3 cellular contexts compared by ENCODE assay signal in genomic region chr13:109802936-109803335, GRCh38.
TF ChIP-seq lines count a peak whose summit lies in the region.

No MANE protein-coding gene starts in this region.

TF ChIP-seq in A549, 52 proteins besides CTCF, POLR2A, EP300 and RAD21 (continued from another document):
- TF ChIP-seq PBX3 (IDR thresholded peaks at IDR 0.05) = no peak

TF ChIP-seq in GM23338, 12 proteins besides CTCF, POLR2A, EP300 and RAD21 (continued from another document):
- TF ChIP-seq ZNF462 (CRISPR knock-in tag; IDR thresholded peaks at IDR 0.05) (no peak), JUNB (IDR thresholded peaks at IDR 0.05; ENCODE audit: unreplicated experiment) (no peak), EZH2phosphoT487 (IDR thresholded peaks at IDR 0.05; ENCODE audit: unreplicated experiment) (no peak), STAT1 (IDR thresholded peaks at IDR 0.05; ENCODE audit: unreplicated experiment) (no peak)
- TF ChIP-seq, protein P1, sequence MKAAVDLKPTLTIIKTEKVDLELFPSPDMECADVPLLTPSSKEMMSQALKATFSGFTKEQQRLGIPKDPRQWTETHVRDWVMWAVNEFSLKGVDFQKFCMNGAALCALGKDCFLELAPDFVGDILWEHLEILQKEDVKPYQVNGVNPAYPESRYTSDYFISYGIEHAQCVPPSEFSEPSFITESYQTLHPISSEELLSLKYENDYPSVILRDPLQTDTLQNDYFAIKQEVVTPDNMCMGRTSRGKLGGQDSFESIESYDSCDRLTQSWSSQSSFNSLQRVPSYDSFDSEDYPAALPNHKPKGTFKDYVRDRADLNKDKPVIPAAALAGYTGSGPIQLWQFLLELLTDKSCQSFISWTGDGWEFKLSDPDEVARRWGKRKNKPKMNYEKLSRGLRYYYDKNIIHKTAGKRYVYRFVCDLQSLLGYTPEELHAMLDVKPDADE (IDR thresholded peaks at IDR 0.05) = no peak
- TF ChIP-seq, protein P2, sequence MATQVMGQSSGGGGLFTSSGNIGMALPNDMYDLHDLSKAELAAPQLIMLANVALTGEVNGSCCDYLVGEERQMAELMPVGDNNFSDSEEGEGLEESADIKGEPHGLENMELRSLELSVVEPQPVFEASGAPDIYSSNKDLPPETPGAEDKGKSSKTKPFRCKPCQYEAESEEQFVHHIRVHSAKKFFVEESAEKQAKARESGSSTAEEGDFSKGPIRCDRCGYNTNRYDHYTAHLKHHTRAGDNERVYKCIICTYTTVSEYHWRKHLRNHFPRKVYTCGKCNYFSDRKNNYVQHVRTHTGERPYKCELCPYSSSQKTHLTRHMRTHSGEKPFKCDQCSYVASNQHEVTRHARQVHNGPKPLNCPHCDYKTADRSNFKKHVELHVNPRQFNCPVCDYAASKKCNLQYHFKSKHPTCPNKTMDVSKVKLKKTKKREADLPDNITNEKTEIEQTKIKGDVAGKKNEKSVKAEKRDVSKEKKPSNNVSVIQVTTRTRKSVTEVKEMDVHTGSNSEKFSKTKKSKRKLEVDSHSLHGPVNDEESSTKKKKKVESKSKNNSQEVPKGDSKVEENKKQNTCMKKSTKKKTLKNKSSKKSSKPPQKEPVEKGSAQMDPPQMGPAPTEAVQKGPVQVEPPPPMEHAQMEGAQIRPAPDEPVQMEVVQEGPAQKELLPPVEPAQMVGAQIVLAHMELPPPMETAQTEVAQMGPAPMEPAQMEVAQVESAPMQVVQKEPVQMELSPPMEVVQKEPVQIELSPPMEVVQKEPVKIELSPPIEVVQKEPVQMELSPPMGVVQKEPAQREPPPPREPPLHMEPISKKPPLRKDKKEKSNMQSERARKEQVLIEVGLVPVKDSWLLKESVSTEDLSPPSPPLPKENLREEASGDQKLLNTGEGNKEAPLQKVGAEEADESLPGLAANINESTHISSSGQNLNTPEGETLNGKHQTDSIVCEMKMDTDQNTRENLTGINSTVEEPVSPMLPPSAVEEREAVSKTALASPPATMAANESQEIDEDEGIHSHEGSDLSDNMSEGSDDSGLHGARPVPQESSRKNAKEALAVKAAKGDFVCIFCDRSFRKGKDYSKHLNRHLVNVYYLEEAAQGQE (IDR thresholded peaks at IDR 0.05; ENCODE audit: unreplicated experiment) = no peak

TF ChIP-seq in K562, 482 proteins besides CTCF, POLR2A, EP300 and RAD21:
- TF ChIP-seq ZBTB5 (IDR thresholded peaks at IDR 0.05) = no peak
- TF ChIP-seq ZBTB34 (CRISPR knock-in tag; IDR thresholded peaks at IDR 0.05) = no peak
- TF ChIP-seq MLLT1 (IDR thresholded peaks at IDR 0.05) = no peak
- TF ChIP-seq C11orf30 (IDR thresholded peaks at IDR 0.05; ENCODE audit: low read depth) = peak; percentile 78
- TF ChIP-seq MAFF (IDR thresholded peaks at IDR 0.05; ENCODE audit: low read length) = peak; percentile 25; the same call in 1 of the 2 replicates
- no peak for TF ChIP-seq PHF20 (IDR thresholded peaks at IDR 0.05; ENCODE audit: partially characterized antibody)
- TF ChIP-seq ZSCAN32 (CRISPR knock-in tag; IDR thresholded peaks at IDR 0.05) = no peak
- TF ChIP-seq MCM3 (IDR thresholded peaks at IDR 0.05) = no peak
- peak; percentile 86 for TF ChIP-seq ZNF316 (IDR thresholded peaks at IDR 0.05)
- no peak for TF ChIP-seq ZFP30 (CRISPR knock-in tag; IDR thresholded peaks at IDR 0.05; ENCODE audit: borderline replicate concordance)
- TF ChIP-seq NFE2 (IDR thresholded peaks at IDR 0.05; ENCODE audit: low read depth) = peak; percentile 67
- TF ChIP-seq ATF3 (IDR thresholded peaks at IDR 0.05) = no peak
- no peak for TF ChIP-seq ATF3 (CRISPR knock-in tag; conservative IDR thresholded peaks at IDR 0.05)
- TF ChIP-seq CXXC5 (CRISPR knock-in tag; IDR thresholded peaks at IDR 0.05) = no peak
- TF ChIP-seq POLR2H (tag; IDR thresholded peaks at IDR 0.05; ENCODE audit: low read depth) = no peak
- no peak for TF ChIP-seq NFIC (IDR thresholded peaks at IDR 0.05)
- TF ChIP-seq SOX6 (IDR thresholded peaks at IDR 0.05) = no peak
- no peak for TF ChIP-seq RBM39 (optimal IDR thresholded peaks at IDR 0.05; ENCODE audit: low read depth, low read length)
- peak; percentile 57; the same call in 1 of the 2 replicates for TF ChIP-seq EHMT2 (IDR thresholded peaks at IDR 0.05)
- no peak for TF ChIP-seq ZNF175 (CRISPR knock-in tag; IDR thresholded peaks at IDR 0.05; ENCODE audit: low read depth)
- TF ChIP-seq MAFG (tag; conservative IDR thresholded peaks at IDR 0.05) = peak; percentile 73
- 0 out of 2 replicates have a peak, but pooled peaks have one; percentile 41 for TF ChIP-seq JUND (IDR thresholded peaks at IDR 0.05; ENCODE audit: borderline replicate concordance, low read depth, low read length)
- TF ChIP-seq JUND (tag; IDR thresholded peaks at IDR 0.05; ENCODE audit: borderline replicate concordance, low read depth, low read length) = no peak
- TF ChIP-seq ERF (CRISPR knock-in tag; IDR thresholded peaks at IDR 0.05) = no peak
